1 cellular context compared by ENCODE assay signal in the genomic region with DNA sequence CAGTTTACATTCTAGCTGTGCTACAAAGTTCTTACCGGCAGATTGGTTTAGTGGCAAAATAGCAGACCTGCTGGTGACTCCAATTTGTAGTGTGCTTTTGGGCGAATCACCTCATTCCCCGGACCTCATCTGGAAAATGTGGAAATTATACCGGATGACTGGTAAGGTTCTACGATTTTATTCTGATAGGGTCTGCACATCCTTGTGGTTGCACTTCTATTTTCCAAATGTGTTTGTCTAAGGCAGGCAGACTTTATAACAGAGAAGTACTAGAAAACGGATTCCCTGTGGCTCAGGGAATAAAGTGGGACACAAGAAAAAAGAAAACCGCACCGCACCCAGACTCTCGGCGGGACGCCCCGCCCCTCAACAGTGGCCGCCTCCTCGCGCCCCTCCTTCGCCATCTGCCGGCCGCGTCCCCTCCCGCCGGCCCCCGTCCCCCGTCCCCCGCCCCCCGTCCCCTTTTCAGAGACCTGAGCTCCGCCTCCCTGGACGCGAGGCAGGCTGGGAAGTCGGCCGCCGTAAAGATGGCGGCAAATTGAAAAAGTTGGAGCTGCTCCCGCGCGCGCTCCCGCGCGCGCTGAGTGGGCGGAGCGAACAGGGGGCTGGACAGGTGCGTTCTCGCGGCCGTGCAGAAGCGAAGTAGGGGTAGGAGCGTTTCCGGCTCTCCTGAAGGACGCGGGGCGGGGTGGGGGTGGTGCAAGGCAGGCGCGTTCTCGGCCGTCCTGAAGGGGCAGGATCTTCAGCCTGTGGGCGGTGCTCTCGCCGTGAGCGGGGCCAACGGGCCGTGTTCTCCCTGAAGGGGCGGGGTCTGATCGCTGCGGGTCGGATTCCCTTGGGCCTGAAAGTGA.
TF ChIP-seq lines count a peak whose summit lies in the region.

No MANE protein-coding gene starts in this region.

TF ChIP-seq in GM12878, 131 proteins besides CTCF, POLR2A, EP300 and RAD21 (continued from another document and continues in another):
- TF ChIP-seq, protein P1, sequence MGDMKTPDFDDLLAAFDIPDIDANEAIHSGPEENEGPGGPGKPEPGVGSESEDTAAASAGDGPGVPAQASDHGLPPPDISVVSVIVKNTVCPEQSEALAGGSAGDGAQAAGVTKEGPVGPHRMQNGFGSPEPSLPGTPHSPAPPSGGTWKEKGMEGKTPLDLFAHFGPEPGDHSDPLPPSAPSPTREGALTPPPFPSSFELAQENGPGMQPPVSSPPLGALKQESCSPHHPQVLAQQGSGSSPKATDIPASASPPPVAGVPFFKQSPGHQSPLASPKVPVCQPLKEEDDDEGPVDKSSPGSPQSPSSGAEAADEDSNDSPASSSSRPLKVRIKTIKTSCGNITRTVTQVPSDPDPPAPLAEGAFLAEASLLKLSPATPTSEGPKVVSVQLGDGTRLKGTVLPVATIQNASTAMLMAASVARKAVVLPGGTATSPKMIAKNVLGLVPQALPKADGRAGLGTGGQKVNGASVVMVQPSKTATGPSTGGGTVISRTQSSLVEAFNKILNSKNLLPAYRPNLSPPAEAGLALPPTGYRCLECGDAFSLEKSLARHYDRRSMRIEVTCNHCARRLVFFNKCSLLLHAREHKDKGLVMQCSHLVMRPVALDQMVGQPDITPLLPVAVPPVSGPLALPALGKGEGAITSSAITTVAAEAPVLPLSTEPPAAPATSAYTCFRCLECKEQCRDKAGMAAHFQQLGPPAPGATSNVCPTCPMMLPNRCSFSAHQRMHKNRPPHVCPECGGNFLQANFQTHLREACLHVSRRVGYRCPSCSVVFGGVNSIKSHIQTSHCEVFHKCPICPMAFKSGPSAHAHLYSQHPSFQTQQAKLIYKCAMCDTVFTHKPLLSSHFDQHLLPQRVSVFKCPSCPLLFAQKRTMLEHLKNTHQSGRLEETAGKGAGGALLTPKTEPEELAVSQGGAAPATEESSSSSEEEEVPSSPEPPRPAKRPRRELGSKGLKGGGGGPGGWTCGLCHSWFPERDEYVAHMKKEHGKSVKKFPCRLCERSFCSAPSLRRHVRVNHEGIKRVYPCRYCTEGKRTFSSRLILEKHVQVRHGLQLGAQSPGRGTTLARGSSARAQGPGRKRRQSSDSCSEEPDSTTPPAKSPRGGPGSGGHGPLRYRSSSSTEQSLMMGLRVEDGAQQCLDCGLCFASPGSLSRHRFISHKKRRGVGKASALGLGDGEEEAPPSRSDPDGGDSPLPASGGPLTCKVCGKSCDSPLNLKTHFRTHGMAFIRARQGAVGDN (IDR thresholded peaks at IDR 0.05), result no peak
- TF ChIP-seq IKZF2 (IDR thresholded peaks at IDR 0.05), result peak; percentile 74 to 75
- TF ChIP-seq SUPT20H (IDR thresholded peaks at IDR 0.05; ENCODE audit: borderline replicate concordance, control insufficient read depth, low read depth, low read length), result no peak
- no peak for TF ChIP-seq ZNF622 (IDR thresholded peaks at IDR 0.05)
- TF ChIP-seq, protein P2, sequence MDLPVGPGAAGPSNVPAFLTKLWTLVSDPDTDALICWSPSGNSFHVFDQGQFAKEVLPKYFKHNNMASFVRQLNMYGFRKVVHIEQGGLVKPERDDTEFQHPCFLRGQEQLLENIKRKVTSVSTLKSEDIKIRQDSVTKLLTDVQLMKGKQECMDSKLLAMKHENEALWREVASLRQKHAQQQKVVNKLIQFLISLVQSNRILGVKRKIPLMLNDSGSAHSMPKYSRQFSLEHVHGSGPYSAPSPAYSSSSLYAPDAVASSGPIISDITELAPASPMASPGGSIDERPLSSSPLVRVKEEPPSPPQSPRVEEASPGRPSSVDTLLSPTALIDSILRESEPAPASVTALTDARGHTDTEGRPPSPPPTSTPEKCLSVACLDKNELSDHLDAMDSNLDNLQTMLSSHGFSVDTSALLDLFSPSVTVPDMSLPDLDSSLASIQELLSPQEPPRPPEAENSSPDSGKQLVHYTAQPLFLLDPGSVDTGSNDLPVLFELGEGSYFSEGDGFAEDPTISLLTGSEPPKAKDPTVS (IDR thresholded peaks at IDR 0.05; ENCODE audit: low read depth, low read length), result no peak
- TF ChIP-seq WRNIP1 (IDR thresholded peaks at IDR 0.05; ENCODE audit: borderline replicate concordance, low read depth, low read length), result no peak
- TF ChIP-seq RBBP5 (conservative IDR thresholded peaks at IDR 0.05), result no peak
- TF ChIP-seq, protein P3, sequence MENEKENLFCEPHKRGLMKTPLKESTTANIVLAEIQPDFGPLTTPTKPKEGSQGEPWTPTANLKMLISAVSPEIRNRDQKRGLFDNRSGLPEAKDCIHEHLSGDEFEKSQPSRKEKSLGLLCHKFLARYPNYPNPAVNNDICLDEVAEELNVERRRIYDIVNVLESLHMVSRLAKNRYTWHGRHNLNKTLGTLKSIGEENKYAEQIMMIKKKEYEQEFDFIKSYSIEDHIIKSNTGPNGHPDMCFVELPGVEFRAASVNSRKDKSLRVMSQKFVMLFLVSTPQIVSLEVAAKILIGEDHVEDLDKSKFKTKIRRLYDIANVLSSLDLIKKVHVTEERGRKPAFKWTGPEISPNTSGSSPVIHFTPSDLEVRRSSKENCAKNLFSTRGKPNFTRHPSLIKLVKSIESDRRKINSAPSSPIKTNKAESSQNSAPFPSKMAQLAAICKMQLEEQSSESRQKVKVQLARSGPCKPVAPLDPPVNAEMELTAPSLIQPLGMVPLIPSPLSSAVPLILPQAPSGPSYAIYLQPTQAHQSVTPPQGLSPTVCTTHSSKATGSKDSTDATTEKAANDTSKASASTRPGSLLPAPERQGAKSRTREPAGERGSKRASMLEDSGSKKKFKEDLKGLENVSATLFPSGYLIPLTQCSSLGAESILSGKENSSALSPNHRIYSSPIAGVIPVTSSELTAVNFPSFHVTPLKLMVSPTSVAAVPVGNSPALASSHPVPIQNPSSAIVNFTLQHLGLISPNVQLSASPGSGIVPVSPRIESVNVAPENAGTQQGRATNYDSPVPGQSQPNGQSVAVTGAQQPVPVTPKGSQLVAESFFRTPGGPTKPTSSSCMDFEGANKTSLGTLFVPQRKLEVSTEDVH (IDR thresholded peaks at IDR 0.05; ENCODE audit: low read depth, partially characterized antibody), result no peak
- no peak for TF ChIP-seq DPF2 (IDR thresholded peaks at IDR 0.05)
- TF ChIP-seq, protein P4, sequence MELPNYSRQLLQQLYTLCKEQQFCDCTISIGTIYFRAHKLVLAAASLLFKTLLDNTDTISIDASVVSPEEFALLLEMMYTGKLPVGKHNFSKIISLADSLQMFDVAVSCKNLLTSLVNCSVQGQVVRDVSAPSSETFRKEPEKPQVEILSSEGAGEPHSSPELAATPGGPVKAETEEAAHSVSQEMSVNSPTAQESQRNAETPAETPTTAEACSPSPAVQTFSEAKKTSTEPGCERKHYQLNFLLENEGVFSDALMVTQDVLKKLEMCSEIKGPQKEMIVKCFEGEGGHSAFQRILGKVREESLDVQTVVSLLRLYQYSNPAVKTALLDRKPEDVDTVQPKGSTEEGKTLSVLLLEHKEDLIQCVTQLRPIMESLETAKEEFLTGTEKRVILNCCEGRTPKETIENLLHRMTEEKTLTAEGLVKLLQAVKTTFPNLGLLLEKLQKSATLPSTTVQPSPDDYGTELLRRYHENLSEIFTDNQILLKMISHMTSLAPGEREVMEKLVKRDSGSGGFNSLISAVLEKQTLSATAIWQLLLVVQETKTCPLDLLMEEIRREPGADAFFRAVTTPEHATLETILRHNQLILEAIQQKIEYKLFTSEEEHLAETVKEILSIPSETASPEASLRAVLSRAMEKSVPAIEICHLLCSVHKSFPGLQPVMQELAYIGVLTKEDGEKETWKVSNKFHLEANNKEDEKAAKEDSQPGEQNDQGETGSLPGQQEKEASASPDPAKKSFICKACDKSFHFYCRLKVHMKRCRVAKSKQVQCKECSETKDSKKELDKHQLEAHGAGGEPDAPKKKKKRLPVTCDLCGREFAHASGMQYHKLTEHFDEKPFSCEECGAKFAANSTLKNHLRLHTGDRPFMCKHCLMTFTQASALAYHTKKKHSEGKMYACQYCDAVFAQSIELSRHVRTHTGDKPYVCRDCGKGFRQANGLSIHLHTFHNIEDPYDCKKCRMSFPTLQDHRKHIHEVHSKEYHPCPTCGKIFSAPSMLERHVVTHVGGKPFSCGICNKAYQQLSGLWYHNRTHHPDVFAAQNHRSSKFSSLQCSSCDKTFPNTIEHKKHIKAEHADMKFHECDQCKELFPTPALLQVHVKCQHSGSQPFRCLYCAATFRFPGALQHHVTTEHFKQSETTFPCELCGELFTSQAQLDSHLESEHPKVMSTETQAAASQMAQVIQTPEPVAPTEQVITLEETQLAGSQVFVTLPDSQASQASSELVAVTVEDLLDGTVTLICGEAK (IDR thresholded peaks at IDR 0.05; ENCODE audit: borderline replicate concordance), result no peak
- TF ChIP-seq ATF7 (IDR thresholded peaks at IDR 0.05; ENCODE audit: low read depth), result no peak
- no peak for TF ChIP-seq STAT3 (IDR thresholded peaks at IDR 0.05; ENCODE audit: low read depth, low read length)
- TF ChIP-seq SMC3 (IDR thresholded peaks at IDR 0.05; ENCODE audit: borderline replicate concordance, low read length), result no peak
- 0 out of 2 replicates have a peak, but pooled peaks have one; percentile 26 for TF ChIP-seq ELK1 (IDR thresholded peaks at IDR 0.05; ENCODE audit: low read depth, low read length)
- TF ChIP-seq ZSCAN29 (IDR thresholded peaks at IDR 0.05), result no peak
- TF ChIP-seq HDAC6 (IDR thresholded peaks at IDR 0.05; ENCODE audit: unreplicated experiment), result no peak
- no peak for TF ChIP-seq CEBPB (IDR thresholded peaks at IDR 0.05; ENCODE audit: borderline replicate concordance in 1 of 2, low read depth in 2 of 2, low read length in 2 of 2)
- no peak for TF ChIP-seq LARP7 (IDR thresholded peaks at IDR 0.05)
- no peak for TF ChIP-seq NR2C1 (IDR thresholded peaks at IDR 0.05)
- no peak for TF ChIP-seq KLF5 (IDR thresholded peaks at IDR 0.05; ENCODE audit: partially characterized antibody)
- no peak for TF ChIP-seq CBX3 (IDR thresholded peaks at IDR 0.05; ENCODE audit: borderline replicate concordance, low read depth)
- no peak for TF ChIP-seq NR2C2 (IDR thresholded peaks at IDR 0.05; ENCODE audit: borderline replicate concordance, control insufficient read depth, insufficient read length, low read depth)
- no peak for TF ChIP-seq POLR2AphosphoS2 (IDR thresholded peaks at IDR 0.05; ENCODE audit: low read depth, low read length)
- TF ChIP-seq, protein P5, sequence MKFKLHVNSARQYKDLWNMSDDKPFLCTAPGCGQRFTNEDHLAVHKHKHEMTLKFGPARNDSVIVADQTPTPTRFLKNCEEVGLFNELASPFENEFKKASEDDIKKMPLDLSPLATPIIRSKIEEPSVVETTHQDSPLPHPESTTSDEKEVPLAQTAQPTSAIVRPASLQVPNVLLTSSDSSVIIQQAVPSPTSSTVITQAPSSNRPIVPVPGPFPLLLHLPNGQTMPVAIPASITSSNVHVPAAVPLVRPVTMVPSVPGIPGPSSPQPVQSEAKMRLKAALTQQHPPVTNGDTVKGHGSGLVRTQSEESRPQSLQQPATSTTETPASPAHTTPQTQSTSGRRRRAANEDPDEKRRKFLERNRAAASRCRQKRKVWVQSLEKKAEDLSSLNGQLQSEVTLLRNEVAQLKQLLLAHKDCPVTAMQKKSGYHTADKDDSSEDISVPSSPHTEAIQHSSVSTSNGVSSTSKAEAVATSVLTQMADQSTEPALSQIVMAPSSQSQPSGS (IDR thresholded peaks at IDR 0.05; ENCODE audit: low read length), result no peak
- no peak for TF ChIP-seq FOS (IDR thresholded peaks at IDR 0.05; ENCODE audit: borderline replicate concordance, extremely low read depth, insufficient read length)
- no peak for TF ChIP-seq STAT1 (conservative IDR thresholded peaks at IDR 0.05)
- TF ChIP-seq PAX5 (IDR thresholded peaks at IDR 0.05; ENCODE audit: borderline replicate concordance, low read depth, low read length), result no peak
- TF ChIP-seq NRF1 (conservative IDR thresholded peaks at IDR 0.05; ENCODE audit: low read depth, low read length), result no peak
- TF ChIP-seq SRF (IDR thresholded peaks at IDR 0.05; ENCODE audit: low read depth in 2 of 2, low read length in 2 of 2), result no peak
- no peak for TF ChIP-seq SMAD1 (IDR thresholded peaks at IDR 0.05; ENCODE audit: low read depth, partially characterized antibody)
- no peak for TF ChIP-seq CBFB (IDR thresholded peaks at IDR 0.05; ENCODE audit: low read depth)
- TF ChIP-seq, protein P6, sequence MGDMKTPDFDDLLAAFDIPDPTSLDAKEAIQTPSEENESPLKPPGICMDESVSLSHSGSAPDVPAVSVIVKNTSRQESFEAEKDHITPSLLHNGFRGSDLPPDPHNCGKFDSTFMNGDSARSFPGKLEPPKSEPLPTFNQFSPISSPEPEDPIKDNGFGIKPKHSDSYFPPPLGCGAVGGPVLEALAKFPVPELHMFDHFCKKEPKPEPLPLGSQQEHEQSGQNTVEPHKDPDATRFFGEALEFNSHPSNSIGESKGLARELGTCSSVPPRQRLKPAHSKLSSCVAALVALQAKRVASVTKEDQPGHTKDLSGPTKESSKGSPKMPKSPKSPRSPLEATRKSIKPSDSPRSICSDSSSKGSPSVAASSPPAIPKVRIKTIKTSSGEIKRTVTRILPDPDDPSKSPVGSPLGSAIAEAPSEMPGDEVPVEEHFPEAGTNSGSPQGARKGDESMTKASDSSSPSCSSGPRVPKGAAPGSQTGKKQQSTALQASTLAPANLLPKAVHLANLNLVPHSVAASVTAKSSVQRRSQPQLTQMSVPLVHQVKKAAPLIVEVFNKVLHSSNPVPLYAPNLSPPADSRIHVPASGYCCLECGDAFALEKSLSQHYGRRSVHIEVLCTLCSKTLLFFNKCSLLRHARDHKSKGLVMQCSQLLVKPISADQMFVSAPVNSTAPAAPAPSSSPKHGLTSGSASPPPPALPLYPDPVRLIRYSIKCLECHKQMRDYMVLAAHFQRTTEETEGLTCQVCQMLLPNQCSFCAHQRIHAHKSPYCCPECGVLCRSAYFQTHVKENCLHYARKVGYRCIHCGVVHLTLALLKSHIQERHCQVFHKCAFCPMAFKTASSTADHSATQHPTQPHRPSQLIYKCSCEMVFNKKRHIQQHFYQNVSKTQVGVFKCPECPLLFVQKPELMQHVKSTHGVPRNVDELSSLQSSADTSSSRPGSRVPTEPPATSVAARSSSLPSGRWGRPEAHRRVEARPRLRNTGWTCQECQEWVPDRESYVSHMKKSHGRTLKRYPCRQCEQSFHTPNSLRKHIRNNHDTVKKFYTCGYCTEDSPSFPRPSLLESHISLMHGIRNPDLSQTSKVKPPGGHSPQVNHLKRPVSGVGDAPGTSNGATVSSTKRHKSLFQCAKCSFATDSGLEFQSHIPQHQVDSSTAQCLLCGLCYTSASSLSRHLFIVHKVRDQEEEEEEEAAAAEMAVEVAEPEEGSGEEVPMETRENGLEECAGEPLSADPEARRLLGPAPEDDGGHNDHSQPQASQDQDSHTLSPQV (IDR thresholded peaks at IDR 0.05), result no peak
- TF ChIP-seq PAX8 (IDR thresholded peaks at IDR 0.05), result no peak
- TF ChIP-seq, protein P7, sequence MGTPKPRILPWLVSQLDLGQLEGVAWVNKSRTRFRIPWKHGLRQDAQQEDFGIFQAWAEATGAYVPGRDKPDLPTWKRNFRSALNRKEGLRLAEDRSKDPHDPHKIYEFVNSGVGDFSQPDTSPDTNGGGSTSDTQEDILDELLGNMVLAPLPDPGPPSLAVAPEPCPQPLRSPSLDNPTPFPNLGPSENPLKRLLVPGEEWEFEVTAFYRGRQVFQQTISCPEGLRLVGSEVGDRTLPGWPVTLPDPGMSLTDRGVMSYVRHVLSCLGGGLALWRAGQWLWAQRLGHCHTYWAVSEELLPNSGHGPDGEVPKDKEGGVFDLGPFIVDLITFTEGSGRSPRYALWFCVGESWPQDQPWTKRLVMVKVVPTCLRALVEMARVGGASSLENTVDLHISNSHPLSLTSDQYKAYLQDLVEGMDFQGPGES (IDR thresholded peaks at IDR 0.05), result no peak
